9 cellular contexts compared by ENCODE assay signal in genomic region chr5:140672455-140673186, GRCh38. TPM values are rescaled to one million over a fixed set of nuclear protein-coding genes. Genes with fewer than 3 reads are reported as not detected.
DNase-seq lines count a peak whose midpoint lies in the region; ATAC-seq and TF ChIP-seq lines count a peak whose summit lies in the region.
"Had no signal": no experiment of that assay in that cellular context is flagged by ENCODE, and none has a peak within 500 bp of the region (broad histone marks: within the 10 kb centered on the region; RNA-seq: fewer than 3 reads in every experiment).

No MANE protein-coding gene starts in this region.

- DNase-seq in NCI-H510A treated with DMSO at 0.1 percent for 48 hours (lab: John Stamatoyannopoulos, UW) (peak; percentile 4), NCI-H510A (lab: John Stamatoyannopoulos, UW) (no peak), heart left ventricle (peak in 3 of 5 donors; percentile 34 to 66 (median 57)), sciatic nerve (ENCODE audit: low spot score) (no peak), gastrocnemius medialis (no peak), SW480 (ENCODE audit: low spot score) (no peak)
- DNase-seq: central memory CD4-positive, alpha-beta T cell had no signal

- H3K4me1 ChIP-seq in heart left ventricle (peaks cover 0 to 4% (median 0%) of the 10 kb centered on the region in 12 donors), gastrocnemius medialis (no peaks in the 10 kb centered on the region)

- H3K4me3 ChIP-seq in heart left ventricle (peak overlapping the region in 3 of 12 donors; percentile 24 to 31 (median 26)), gastrocnemius medialis (no peak overlapping the region)

- TF ChIP-seq POLR2A in heart left ventricle (IDR thresholded peaks at IDR 0.05): no peak
- TF ChIP-seq POLR2A in gastrocnemius medialis (IDR thresholded peaks at IDR 0.05): no peak

- H3K27ac ChIP-seq in heart left ventricle: no peak overlapping the region
- no peak overlapping the region for H3K27ac ChIP-seq in gastrocnemius medialis

- H3K27me3 ChIP-seq in heart left ventricle (no peaks in the 10 kb centered on the region), gastrocnemius medialis (no peaks in the 10 kb centered on the region)

- ATAC-seq in SK-N-SH treated with all-trans-retinoic acid at 6 μM for 48 hours (peak; percentile 6), heart left ventricle (peak in 3 of 4 donors; percentile 30 to 46 (median 43)), sciatic nerve (peak; percentile 27), HG03442 (IDR thresholded peaks at IDR 0.05; ENCODE audit: unreplicated experiment) (no peak), gastrocnemius medialis (no peak)

- no peaks in the 10 kb centered on the region for H3K9me3 ChIP-seq in heart left ventricle
- no peaks in the 10 kb centered on the region for H3K9me3 ChIP-seq in gastrocnemius medialis

- WGBS in heart left ventricle, 4 donors: 60 to 66% (median 65%) methylated on average over 67 to 70 of the region's 70 CpGs

- H3K36me3 ChIP-seq in heart left ventricle (peaks cover 0 to 95% (median 89%) of the 10 kb centered on the region in 9 donors), gastrocnemius medialis (peaks cover 0 to 76% of the 10 kb centered on the region in 2 donors)

- intact Hi-C loops in heart left ventricle (cut with DNase I): no loop called here
- intact Hi-C loops in sciatic nerve (cut with DNase I): no loop called here
- intact Hi-C loops in gastrocnemius medialis (cut with DNase I; ENCODE audit: low total_unique reads): no loop called here

- no peak for TF ChIP-seq CTCF in heart left ventricle (IDR thresholded peaks at IDR 0.05)
- TF ChIP-seq CTCF in gastrocnemius medialis (IDR thresholded peaks at IDR 0.05 in 4 of 5, conservative IDR thresholded peaks at IDR 0.05 in 1 of 5): no peak

- in situ Hi-C loops in gastrocnemius medialis (cut with MboI; ENCODE audit: low sequenced_read_pairs in 4 of 4): loop anchor here in 1 of 4 donors (25.0 kb wide), 1 partner anchor 260 kb away; the partner anchor contains the start of gene ANKHD1

TF ChIP-seq in SK-N-SH treated with all-trans-retinoic acid at 6 μM for 48 hours, 23 proteins besides CTCF, POLR2A, EP300 and RAD21:
- TF ChIP-seq TCF4 (CRISPR knock-in tag; IDR thresholded peaks at IDR 0.05; ENCODE audit: borderline replicate concordance) (no peak), ARNTL (CRISPR knock-in tag; IDR thresholded peaks at IDR 0.05; ENCODE audit: borderline replicate concordance, low read depth) (no peak), ISL1 (CRISPR knock-in tag; IDR thresholded peaks at IDR 0.05) (no peak), CSRNP3 (CRISPR knock-in tag; IDR thresholded peaks at IDR 0.05) (no peak), ZFP30 (CRISPR knock-in tag; IDR thresholded peaks at IDR 0.05) (no peak), OSR1 (CRISPR knock-in tag; IDR thresholded peaks at IDR 0.05) (no peak), PPARA (CRISPR knock-in tag; IDR thresholded peaks at IDR 0.05; ENCODE audit: borderline replicate concordance) (no peak), TSHZ2 (CRISPR knock-in tag; IDR thresholded peaks at IDR 0.05) (no peak), ZFP3 (CRISPR knock-in tag; IDR thresholded peaks at IDR 0.05) (no peak), CSDC2 (CRISPR knock-in tag; IDR thresholded peaks at IDR 0.05) (no peak), CREB5 (CRISPR knock-in tag; IDR thresholded peaks at IDR 0.05; ENCODE audit: low read depth) (no peak), GLIS3 (CRISPR knock-in tag; IDR thresholded peaks at IDR 0.05) (no peak), TOX (CRISPR knock-in tag; IDR thresholded peaks at IDR 0.05; ENCODE audit: borderline replicate concordance) (no peak), PATZ1 (CRISPR knock-in tag; IDR thresholded peaks at IDR 0.05; ENCODE audit: borderline replicate concordance) (no peak), ZNF8 (CRISPR knock-in tag; IDR thresholded peaks at IDR 0.05) (no peak), RARB (CRISPR knock-in tag; IDR thresholded peaks at IDR 0.05) (no peak)

RNA-seq across cellular contexts. Expression of gene DND1, which starts 0.8 kb away (rescaled TPM):
- under 1 TPM in 7 of 9 donors, not detected in 2; 0.16 to 0.75 (median 0.51) TPM for total RNA-seq in heart left ventricle
- polyA plus RNA-seq in heart left ventricle: under 1 TPM; 0.53 to 0.95 TPM
- 1.4 TPM for total RNA-seq in sciatic nerve
- total RNA-seq in gastrocnemius medialis: 1 to 10 TPM in 2 of 4 donors, under 1 TPM in 1, not detected in 1; 0.20 to 5.0 (median 1.8) TPM

RNA-seq across cellular contexts. Expression of gene WDR55, which starts 7.9 kb away (rescaled TPM):
- total RNA-seq in heart left ventricle (10 to 100 TPM in 8 of 9 donors, 1 to 10 TPM in 1; 9.6 to 17.5 (median 12.2) TPM), sciatic nerve (16.0 TPM), gastrocnemius medialis (10 to 100 TPM; 10.9 to 18.7 (median 15.1) TPM)
- polyA plus RNA-seq in heart left ventricle: 10 to 100 TPM; 11.0 to 19.3 TPM

RNA-seq across cellular contexts. Expression of gene HARS1, which starts 18.5 kb away (rescaled TPM):
- 10 to 100 TPM; 31.3 to 43.9 (median 36.0) TPM for total RNA-seq in heart left ventricle
- 10 to 100 TPM; 45.3 to 58.6 TPM for polyA plus RNA-seq in heart left ventricle
- total RNA-seq in sciatic nerve: 43.3 TPM
- 10 to 100 TPM; 38.2 to 72.9 (median 59.4) TPM for total RNA-seq in gastrocnemius medialis

RNA-seq across cellular contexts. Expression of gene HARS2, which starts 18.6 kb away (rescaled TPM):
- total RNA-seq in heart left ventricle (10 to 100 TPM; 20.0 to 31.7 (median 24.6) TPM), sciatic nerve (27.1 TPM), gastrocnemius medialis (10 to 100 TPM; 25.2 to 36.0 (median 27.0) TPM)
- 10 to 100 TPM; 17.4 to 31.3 TPM for polyA plus RNA-seq in heart left ventricle

RNA-seq across cellular contexts. Expression of gene IK, which starts 25.0 kb away (rescaled TPM):
- total RNA-seq in heart left ventricle (100 to 1,000 TPM in 2 of 9 donors, 10 to 100 TPM in 7; 60.9 to 147 (median 79.0) TPM), sciatic nerve (89.6 TPM), gastrocnemius medialis (100 to 1,000 TPM in 3 of 4 donors, 10 to 100 TPM in 1; 94.5 to 169 (median 143) TPM)
- 10 to 100 TPM; 54.4 to 97.6 TPM for polyA plus RNA-seq in heart left ventricle

Comparison
In these comparisons a context has a peak if more than half of its experiments do, and no peak if none do; other contexts are left out.
1. DNase-seq: peak in NCI-H510A treated with DMSO at 0.1 percent for 48 hours (single experiment) and heart left ventricle (3 of 5); none in NCI-H510A (single experiment), sciatic nerve (single experiment), gastrocnemius medialis (0 of 2) and SW480 (single experiment).
2. ATAC-seq: peak in SK-N-SH treated with all-trans-retinoic acid at 6 μM for 48 hours (single experiment), heart left ventricle (3 of 4) and sciatic nerve (single experiment); none in HG03442 (single experiment) and gastrocnemius medialis (0 of 2).